In genomic region chr20:50369225-50370035, GRCh38 we compare ENCODE assay signal across 15 cellular contexts.
DNase-seq lines count a peak whose midpoint lies in the region; ATAC-seq and TF ChIP-seq lines count a peak whose summit lies in the region.
"Had no signal": no experiment of that assay in that cellular context is flagged by ENCODE, and none has a peak within 500 bp of the region (broad histone marks: within the 10 kb centered on the region; RNA-seq: fewer than 3 reads in every experiment).

No MANE protein-coding gene starts in this region.

- no peak overlapping the region for H3K23ac ChIP-seq in trophoblast cell (ENCODE audit: low read length)

- H3K4me3 ChIP-seq in trophoblast cell (ENCODE audit: low read depth, low read length): no peak overlapping the region
- H3K4me3 ChIP-seq: coronary artery had no signal

- no peak for TF ChIP-seq CTCF in foreskin keratinocyte (conservative IDR thresholded peaks at IDR 0.05)

- peaks cover 9% of the 10 kb centered on the region for H3K79me1 ChIP-seq in trophoblast cell (ENCODE audit: low read length)

- H4K12ac ChIP-seq in trophoblast cell (ENCODE audit: low read depth, low read length): no peak overlapping the region

- H3K18ac ChIP-seq in trophoblast cell (ENCODE audit: low read length): no peak overlapping the region

- H3K27me3 ChIP-seq in foreskin keratinocyte: no peaks in the 10 kb centered on the region
- H3K27me3 ChIP-seq in trophoblast cell (ENCODE audit: insufficient read depth, low read length): no peaks in the 10 kb centered on the region

- no CpG with 5 or more reads among the region's 13 CpGs for WGBS in trophoblast cell (ENCODE audit: extremely low coverage, insufficient coverage, insufficient read length)

- no peaks in the 10 kb centered on the region for H3K36me3 ChIP-seq in trophoblast cell (ENCODE audit: control insufficient read depth in 1 of 2, insufficient read depth in 2 of 2, low read length in 2 of 2)

- H2BK5ac ChIP-seq in trophoblast cell (ENCODE audit: low read depth, low read length, poor library complexity): no peak overlapping the region

- H2BK120ac ChIP-seq in trophoblast cell (ENCODE audit: insufficient read depth, low read length, poor library complexity): peak overlapping the region; percentile 32

- no peak overlapping the region for H3K14ac ChIP-seq in trophoblast cell (ENCODE audit: low read length)

- DNase-seq in DMS79 (lab: John Stamatoyannopoulos, UW) (peak; percentile 77), NCI-H2171 (lab: John Stamatoyannopoulos, UW) (peak; percentile 55), foreskin keratinocyte (no peak), trophoblast cell (no peak), activated T-cell treated with anti-CD3 and anti-CD28 coated beads for 4 hours (no peak), AG08395 (ENCODE audit: low spot score) (no peak), HuH-7 (ENCODE audit: low spot score) (no peak)
- DNase-seq: activated CD8-positive, alpha-beta memory T cell treated with anti-CD3 and anti-CD28 coated beads, Interleukin-2, amount 10 ng/mL, durations not matched to agents 7 days and 5 days; CD8-positive, alpha-beta T cell; immature natural killer cell; NCI-H1694 treated with DMSO at 0.1 percent for 48 hours; stimulated activated CD4-positive, alpha-beta T cell treated with anti-CD3 and anti-CD28 coated beads, Interleukin-1b, Interleukin-23, amount 100 ng/mL, for 48 hours; stimulated activated naive B cell treated with anti-CD40 and anti-IgM and Interleukin-4, amounts not matched to agents 10 μg/mL and 1 μg/mL and 100 μg/mL, for 72 hours had no signal

- no peak overlapping the region for H4K8ac ChIP-seq in trophoblast cell (ENCODE audit: low read depth, low read length)

- H2BK12ac ChIP-seq in trophoblast cell (ENCODE audit: low read length): peak overlapping the region; percentile 14

- H3K9me3 ChIP-seq in trophoblast cell (ENCODE audit: insufficient read depth, low read depth, low read length): no peaks in the 10 kb centered on the region

- peak overlapping the region; percentile 60 for H2AK5ac ChIP-seq in trophoblast cell (ENCODE audit: low read length)

- H3K4me1 ChIP-seq in foreskin keratinocyte (peaks cover 10% of the 10 kb centered on the region), trophoblast cell (ENCODE audit: control insufficient read depth in 1 of 2, insufficient read depth in 2 of 2, low read length in 2 of 2) (peaks cover 4 to 7% of the 10 kb centered on the region in 2 experiments)

- no peak overlapping the region for H3K9ac ChIP-seq in trophoblast cell (ENCODE audit: low read length)

- peak overlapping the region; percentile 55 for H4K91ac ChIP-seq in trophoblast cell (ENCODE audit: low read depth, low read length)

- no peaks in the 10 kb centered on the region for H3K79me2 ChIP-seq in trophoblast cell (ENCODE audit: control insufficient read depth, insufficient read depth, low read length, poor library complexity)

- H3K4ac ChIP-seq in trophoblast cell (ENCODE audit: low read depth, low read length): no peak overlapping the region

- H3K4me2 ChIP-seq in trophoblast cell (ENCODE audit: low read length): no peak overlapping the region

- ATAC-seq in foreskin keratinocyte (peak; percentile 18), HG03196 (IDR thresholded peaks at IDR 0.05; ENCODE audit: unreplicated experiment) (no peak)
- ATAC-seq: activated CD8-positive, alpha-beta memory T cell treated with anti-CD3 and anti-CD28 coated beads, Interleukin-2, amount 10 ng/mL, durations not matched to agents 7 days and 5 days; CD8-positive, alpha-beta T cell; stimulated activated naive B cell treated with anti-CD40 and anti-IgM and Interleukin-4, amounts not matched to agents 10 μg/mL and 1 μg/mL and 100 μg/mL, for 72 hours had no signal

- H2AFZ ChIP-seq in trophoblast cell (ENCODE audit: insufficient read depth, low read length, poor library complexity): no peak overlapping the region

- H3K27ac ChIP-seq in foreskin keratinocyte (no peak overlapping the region), trophoblast cell (ENCODE audit: low read depth, low read length) (no peak overlapping the region)
- H3K27ac ChIP-seq: coronary artery had no signal

Comparison
In these comparisons a context has a peak if more than half of its experiments do, and no peak if none do; other contexts are left out.
1. DNase-seq: peak in DMS79 (single experiment) and NCI-H2171 (single experiment); none in foreskin keratinocyte (0 of 2), trophoblast cell (0 of 2), activated T-cell treated with anti-CD3 and anti-CD28 coated beads for 4 hours (single experiment), AG08395 (single experiment) and HuH-7 (single experiment).